In the genomic region with DNA sequence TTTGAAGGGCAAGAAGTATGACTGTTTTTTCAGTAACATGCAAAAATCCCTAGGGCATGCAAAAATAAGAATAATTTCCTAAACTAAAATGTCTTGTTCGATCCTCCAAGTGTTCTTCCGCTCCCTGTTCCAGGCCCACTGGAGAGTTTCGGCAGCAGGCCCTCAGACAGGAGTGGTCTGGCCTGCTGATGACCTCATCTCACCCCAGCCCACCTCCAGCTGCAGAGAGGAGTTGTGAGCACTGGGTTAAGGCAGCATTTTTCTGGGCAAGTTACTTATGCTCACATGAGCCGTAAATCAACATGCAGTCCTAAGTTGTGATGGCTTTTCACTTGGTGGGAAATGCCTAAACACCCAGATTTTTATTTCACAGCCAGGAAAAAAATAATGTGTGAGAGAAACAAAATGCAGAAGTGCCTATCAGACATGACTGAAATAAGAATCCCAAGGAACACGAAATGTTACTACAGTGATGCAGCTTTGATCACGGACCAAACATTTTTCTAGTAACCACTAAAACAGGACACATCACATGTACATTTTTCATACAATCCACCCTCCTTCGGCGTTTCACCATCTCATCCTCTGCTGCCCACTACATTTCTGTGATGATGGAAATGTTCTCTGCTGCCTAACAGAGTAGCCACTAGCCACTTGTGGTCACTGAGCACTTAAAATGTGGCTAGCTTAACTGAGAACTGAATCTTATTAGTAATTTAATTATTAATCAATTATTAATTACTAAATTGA, we compare ENCODE assay signal across 1 cellular context.
TF ChIP-seq lines count a peak whose summit lies in the region.

No MANE protein-coding gene starts in this region.

TF ChIP-seq in K562, 482 proteins besides CTCF, POLR2A, EP300 and RAD21:
- TF ChIP-seq, protein P1, sequence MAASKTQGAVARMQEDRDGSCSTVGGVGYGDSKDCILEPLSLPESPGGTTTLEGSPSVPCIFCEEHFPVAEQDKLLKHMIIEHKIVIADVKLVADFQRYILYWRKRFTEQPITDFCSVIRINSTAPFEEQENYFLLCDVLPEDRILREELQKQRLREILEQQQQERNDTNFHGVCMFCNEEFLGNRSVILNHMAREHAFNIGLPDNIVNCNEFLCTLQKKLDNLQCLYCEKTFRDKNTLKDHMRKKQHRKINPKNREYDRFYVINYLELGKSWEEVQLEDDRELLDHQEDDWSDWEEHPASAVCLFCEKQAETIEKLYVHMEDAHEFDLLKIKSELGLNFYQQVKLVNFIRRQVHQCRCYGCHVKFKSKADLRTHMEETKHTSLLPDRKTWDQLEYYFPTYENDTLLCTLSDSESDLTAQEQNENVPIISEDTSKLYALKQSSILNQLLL (CRISPR knock-in tag; IDR thresholded peaks at IDR 0.05; ENCODE audit: borderline replicate concordance): no peak
- TF ChIP-seq SMAD1 (IDR thresholded peaks at IDR 0.05; ENCODE audit: low read depth, low read length, partially characterized antibody) (no peak), ILF3 (IDR thresholded peaks at IDR 0.05; ENCODE audit: borderline replicate concordance) (no peak), BRD4 (IDR thresholded peaks at IDR 0.05) (no peak), DACH1 (IDR thresholded peaks at IDR 0.05; ENCODE audit: partially characterized antibody) (peak; percentile 26), ZNF436 (CRISPR knock-in tag; IDR thresholded peaks at IDR 0.05) (no peak), CHD4 (IDR thresholded peaks at IDR 0.05; ENCODE audit: insufficient read depth, insufficient replicate concordance, low read depth, low read length, poor library complexity, severe bottlenecking) (no peak)
